Comparison of ENCODE assay signal across 1 cellular context in genomic region chr11:77130763-77131513, GRCh38.
TF ChIP-seq lines count a peak whose summit lies in the region.

No MANE protein-coding gene starts in this region.

TF ChIP-seq in HepG2, 621 proteins besides CTCF, POLR2A, EP300 and RAD21 (continued from another document and continues in another):
- no peak; the same call in 1 of the 2 replicates for TF ChIP-seq ZBTB10 (CRISPR knock-in tag; IDR thresholded peaks at IDR 0.05; ENCODE audit: borderline replicate concordance)
- no peak for TF ChIP-seq ZFP90 (CRISPR knock-in tag; IDR thresholded peaks at IDR 0.05; ENCODE audit: borderline replicate concordance)
- 0 out of 2 replicates have a peak, but pooled peaks have one; percentile 28 for TF ChIP-seq PPARG (CRISPR knock-in tag; conservative IDR thresholded peaks at IDR 0.05)
- TF ChIP-seq, protein P1, sequence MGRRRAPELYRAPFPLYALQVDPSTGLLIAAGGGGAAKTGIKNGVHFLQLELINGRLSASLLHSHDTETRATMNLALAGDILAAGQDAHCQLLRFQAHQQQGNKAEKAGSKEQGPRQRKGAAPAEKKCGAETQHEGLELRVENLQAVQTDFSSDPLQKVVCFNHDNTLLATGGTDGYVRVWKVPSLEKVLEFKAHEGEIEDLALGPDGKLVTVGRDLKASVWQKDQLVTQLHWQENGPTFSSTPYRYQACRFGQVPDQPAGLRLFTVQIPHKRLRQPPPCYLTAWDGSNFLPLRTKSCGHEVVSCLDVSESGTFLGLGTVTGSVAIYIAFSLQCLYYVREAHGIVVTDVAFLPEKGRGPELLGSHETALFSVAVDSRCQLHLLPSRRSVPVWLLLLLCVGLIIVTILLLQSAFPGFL (CRISPR knock-in tag; IDR thresholded peaks at IDR 0.05), result no peak
- no peak for TF ChIP-seq KLF6 (CRISPR knock-in tag; IDR thresholded peaks at IDR 0.05)
- TF ChIP-seq CCAR2 (optimal IDR thresholded peaks at IDR 0.05; ENCODE audit: low read depth, low read length), result no peak
- TF ChIP-seq SNRNP70 (IDR thresholded peaks at IDR 0.05; ENCODE audit: low read depth, low read length), result no peak
- no peak for TF ChIP-seq ETV6 (CRISPR knock-in tag; conservative IDR thresholded peaks at IDR 0.05)
- no peak for TF ChIP-seq SATB2 (CRISPR knock-in tag; IDR thresholded peaks at IDR 0.05)
- TF ChIP-seq U2AF1 (optimal IDR thresholded peaks at IDR 0.05; ENCODE audit: low read depth, low read length), result peak; percentile 73
- no peak for TF ChIP-seq SP5 (CRISPR knock-in tag; IDR thresholded peaks at IDR 0.05; ENCODE audit: borderline replicate concordance, low read depth)
- no peak for TF ChIP-seq ZNF282 (IDR thresholded peaks at IDR 0.05; ENCODE audit: partially characterized antibody)
- TF ChIP-seq, protein P2, sequence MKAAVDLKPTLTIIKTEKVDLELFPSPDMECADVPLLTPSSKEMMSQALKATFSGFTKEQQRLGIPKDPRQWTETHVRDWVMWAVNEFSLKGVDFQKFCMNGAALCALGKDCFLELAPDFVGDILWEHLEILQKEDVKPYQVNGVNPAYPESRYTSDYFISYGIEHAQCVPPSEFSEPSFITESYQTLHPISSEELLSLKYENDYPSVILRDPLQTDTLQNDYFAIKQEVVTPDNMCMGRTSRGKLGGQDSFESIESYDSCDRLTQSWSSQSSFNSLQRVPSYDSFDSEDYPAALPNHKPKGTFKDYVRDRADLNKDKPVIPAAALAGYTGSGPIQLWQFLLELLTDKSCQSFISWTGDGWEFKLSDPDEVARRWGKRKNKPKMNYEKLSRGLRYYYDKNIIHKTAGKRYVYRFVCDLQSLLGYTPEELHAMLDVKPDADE (CRISPR knock-in tag; IDR thresholded peaks at IDR 0.05), result no peak
- no peak for TF ChIP-seq ZNF660 (CRISPR knock-in tag; IDR thresholded peaks at IDR 0.05; ENCODE audit: borderline replicate concordance, low read depth)
- no peak for TF ChIP-seq ZNF34 (CRISPR knock-in tag; IDR thresholded peaks at IDR 0.05; ENCODE audit: borderline replicate concordance)
- no peak for TF ChIP-seq MATR3 (CRISPR knock-in tag; IDR thresholded peaks at IDR 0.05)
- TF ChIP-seq, protein P3, sequence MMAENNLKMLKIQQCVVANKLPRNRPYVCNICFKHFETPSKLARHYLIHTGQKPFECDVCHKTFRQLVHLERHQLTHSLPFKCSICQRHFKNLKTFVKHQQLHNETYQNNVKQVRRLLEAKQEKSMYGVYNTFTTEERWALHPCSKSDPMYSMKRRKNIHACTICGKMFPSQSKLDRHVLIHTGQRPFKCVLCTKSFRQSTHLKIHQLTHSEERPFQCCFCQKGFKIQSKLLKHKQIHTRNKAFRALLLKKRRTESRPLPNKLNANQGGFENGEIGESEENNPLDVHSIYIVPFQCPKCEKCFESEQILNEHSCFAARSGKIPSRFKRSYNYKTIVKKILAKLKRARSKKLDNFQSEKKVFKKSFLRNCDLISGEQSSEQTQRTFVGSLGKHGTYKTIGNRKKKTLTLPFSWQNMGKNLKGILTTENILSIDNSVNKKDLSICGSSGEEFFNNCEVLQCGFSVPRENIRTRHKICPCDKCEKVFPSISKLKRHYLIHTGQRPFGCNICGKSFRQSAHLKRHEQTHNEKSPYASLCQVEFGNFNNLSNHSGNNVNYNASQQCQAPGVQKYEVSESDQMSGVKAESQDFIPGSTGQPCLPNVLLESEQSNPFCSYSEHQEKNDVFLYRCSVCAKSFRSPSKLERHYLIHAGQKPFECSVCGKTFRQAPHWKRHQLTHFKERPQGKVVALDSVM (CRISPR knock-in tag; IDR thresholded peaks at IDR 0.05), result peak; percentile 75
- TF ChIP-seq ZBTB21 (CRISPR knock-in tag; IDR thresholded peaks at IDR 0.05), result no peak
- TF ChIP-seq ONECUT2 (CRISPR knock-in tag; IDR thresholded peaks at IDR 0.05), result no peak
- 0 out of 2 replicates have a peak, but pooled peaks have one; percentile 47 for TF ChIP-seq ZNF335 (CRISPR knock-in tag; IDR thresholded peaks at IDR 0.05)
- TF ChIP-seq ZKSCAN8 (CRISPR knock-in tag; IDR thresholded peaks at IDR 0.05; ENCODE audit: borderline replicate concordance), result no peak
- TF ChIP-seq HIVEP1 (CRISPR knock-in tag; IDR thresholded peaks at IDR 0.05), result peak; percentile 33; the same call in 1 of the 2 replicates
- no peak for TF ChIP-seq ZNF589 (CRISPR knock-in tag; conservative IDR thresholded peaks at IDR 0.05)
- no peak for TF ChIP-seq ZNF275 (CRISPR knock-in tag; IDR thresholded peaks at IDR 0.05; ENCODE audit: borderline replicate concordance)
- no peak for TF ChIP-seq XRCC5 (optimal IDR thresholded peaks at IDR 0.05; ENCODE audit: low read length)
- TF ChIP-seq PITX1 (CRISPR knock-in tag; IDR thresholded peaks at IDR 0.05), result peak; percentile 72; the same call in 1 of the 2 replicates
- TF ChIP-seq, protein P4, sequence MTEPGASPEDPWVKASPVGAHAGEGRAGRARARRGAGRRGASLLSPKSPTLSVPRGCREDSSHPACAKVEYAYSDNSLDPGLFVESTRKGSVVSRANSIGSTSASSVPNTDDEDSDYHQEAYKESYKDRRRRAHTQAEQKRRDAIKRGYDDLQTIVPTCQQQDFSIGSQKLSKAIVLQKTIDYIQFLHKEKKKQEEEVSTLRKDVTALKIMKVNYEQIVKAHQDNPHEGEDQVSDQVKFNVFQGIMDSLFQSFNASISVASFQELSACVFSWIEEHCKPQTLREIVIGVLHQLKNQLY (CRISPR knock-in tag; IDR thresholded peaks at IDR 0.05), result peak; percentile 64; the same call in 1 of the 2 replicates
- TF ChIP-seq ZNF44 (CRISPR knock-in tag; IDR thresholded peaks at IDR 0.05), result no peak
- TF ChIP-seq BCL6 (CRISPR knock-in tag; IDR thresholded peaks at IDR 0.05), result peak; percentile 61; the same call in 1 of the 2 replicates
- TF ChIP-seq ZNF264 (CRISPR knock-in tag; IDR thresholded peaks at IDR 0.05), result 0 out of 2 replicates have a peak, but pooled peaks have one; percentile 27
- no peak for TF ChIP-seq SCMH1 (CRISPR knock-in tag; IDR thresholded peaks at IDR 0.05; ENCODE audit: borderline replicate concordance)
- TF ChIP-seq, protein P5, sequence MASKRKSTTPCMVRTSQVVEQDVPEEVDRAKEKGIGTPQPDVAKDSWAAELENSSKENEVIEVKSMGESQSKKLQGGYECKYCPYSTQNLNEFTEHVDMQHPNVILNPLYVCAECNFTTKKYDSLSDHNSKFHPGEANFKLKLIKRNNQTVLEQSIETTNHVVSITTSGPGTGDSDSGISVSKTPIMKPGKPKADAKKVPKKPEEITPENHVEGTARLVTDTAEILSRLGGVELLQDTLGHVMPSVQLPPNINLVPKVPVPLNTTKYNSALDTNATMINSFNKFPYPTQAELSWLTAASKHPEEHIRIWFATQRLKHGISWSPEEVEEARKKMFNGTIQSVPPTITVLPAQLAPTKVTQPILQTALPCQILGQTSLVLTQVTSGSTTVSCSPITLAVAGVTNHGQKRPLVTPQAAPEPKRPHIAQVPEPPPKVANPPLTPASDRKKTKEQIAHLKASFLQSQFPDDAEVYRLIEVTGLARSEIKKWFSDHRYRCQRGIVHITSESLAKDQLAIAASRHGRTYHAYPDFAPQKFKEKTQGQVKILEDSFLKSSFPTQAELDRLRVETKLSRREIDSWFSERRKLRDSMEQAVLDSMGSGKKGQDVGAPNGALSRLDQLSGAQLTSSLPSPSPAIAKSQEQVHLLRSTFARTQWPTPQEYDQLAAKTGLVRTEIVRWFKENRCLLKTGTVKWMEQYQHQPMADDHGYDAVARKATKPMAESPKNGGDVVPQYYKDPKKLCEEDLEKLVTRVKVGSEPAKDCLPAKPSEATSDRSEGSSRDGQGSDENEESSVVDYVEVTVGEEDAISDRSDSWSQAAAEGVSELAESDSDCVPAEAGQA (IDR thresholded peaks at IDR 0.05; ENCODE audit: low read depth), result no peak
- TF ChIP-seq, protein P5 (CRISPR knock-in tag; IDR thresholded peaks at IDR 0.05; ENCODE audit: borderline replicate concordance), result no peak
- no peak for TF ChIP-seq CERS6 (CRISPR knock-in tag; IDR thresholded peaks at IDR 0.05)
- TF ChIP-seq NBN (conservative IDR thresholded peaks at IDR 0.05), result no peak
- 0 out of 2 replicates have a peak, but pooled peaks have one; percentile 54 for TF ChIP-seq GZF1 (CRISPR knock-in tag; IDR thresholded peaks at IDR 0.05)
- TF ChIP-seq SMYD3 (CRISPR knock-in tag; IDR thresholded peaks at IDR 0.05), result peak; percentile 59; the same call in 1 of the 2 replicates
- no peak for TF ChIP-seq FOXO4 (CRISPR knock-in tag; conservative IDR thresholded peaks at IDR 0.05)
- TF ChIP-seq SOX6 (IDR thresholded peaks at IDR 0.05), result no peak
- peak; percentile 61; the same call in 1 of the 2 replicates for TF ChIP-seq SOX6 (CRISPR knock-in tag; IDR thresholded peaks at IDR 0.05)
- no peak for TF ChIP-seq FIP1L1 (IDR thresholded peaks at IDR 0.05; ENCODE audit: borderline replicate concordance, insufficient read depth, low read depth, low read length)
- TF ChIP-seq MAZ (IDR thresholded peaks at IDR 0.05; ENCODE audit: borderline replicate concordance, low read depth, low read length), result no peak
- no peak for TF ChIP-seq MAZ (CRISPR knock-in tag; IDR thresholded peaks at IDR 0.05; ENCODE audit: low read depth)
- no peak for TF ChIP-seq PRPF4 (IDR thresholded peaks at IDR 0.05; ENCODE audit: low read depth, low read length, poor library complexity, severe bottlenecking)
- TF ChIP-seq KLF9 (CRISPR knock-in tag; IDR thresholded peaks at IDR 0.05; ENCODE audit: low read depth), result no peak
